In genomic region chr17:31535581-31535981, GRCh38 we compare ENCODE assay signal across 8 cellular contexts.
DNase-seq lines count a peak whose midpoint lies in the region; ATAC-seq and TF ChIP-seq lines count a peak whose summit lies in the region.

No MANE protein-coding gene starts in this region.

- H3K4me2 ChIP-seq in BLaER1 treated with 17β-estradiol and CSF1 and Interleukin-3, amounts not matched to agents 10 nM and 100 nM, result peak overlapping the region in 9 of 11 experiments; percentile 19 to 89 (median 81); a peak in 16 of 22 replicates

- TF ChIP-seq EP300 in tibial nerve (IDR thresholded peaks at IDR 0.05), result no peak

- TF ChIP-seq POLR2A in tibial nerve (IDR thresholded peaks at IDR 0.05) (no peak), testis (IDR thresholded peaks at IDR 0.05) (no peak)

- H3K9me3 ChIP-seq in BLaER1 treated with 17β-estradiol and CSF1 and Interleukin-3, amounts not matched to agents 10 nM and 100 nM (replicated peaks in 1 of 11), result no peaks in the 10 kb centered on the region
- no peaks in the 10 kb centered on the region for H3K9me3 ChIP-seq in tibial nerve
- H3K9me3 ChIP-seq in colonic mucosa, result no peaks in the 10 kb centered on the region
- H3K9me3 ChIP-seq in testis, result no peaks in the 10 kb centered on the region

- H3K4me3 ChIP-seq in BLaER1 treated with 17β-estradiol and CSF1 and Interleukin-3, amounts not matched to agents 10 nM and 100 nM, result no peak overlapping the region
- H3K4me3 ChIP-seq in tibial nerve, result no peak overlapping the region
- no peak overlapping the region for H3K4me3 ChIP-seq in colonic mucosa
- no peak overlapping the region for H3K4me3 ChIP-seq in testis

- no peak overlapping the region for H3K27ac ChIP-seq in BLaER1 treated with 17β-estradiol and CSF1 and Interleukin-3, amounts not matched to agents 10 nM and 100 nM
- no peak overlapping the region for H3K27ac ChIP-seq in tibial nerve
- H3K27ac ChIP-seq in colonic mucosa, result no peak overlapping the region
- H3K27ac ChIP-seq in testis, result no peak overlapping the region

- WGBS in tibial nerve, 2 donors, result 42 to 78% methylated on average over 2 of the region's 2 CpGs
- WGBS in testis, 2 donors, result 64 to 88% methylated on average over 1 to 2 of the region's 2 CpGs

- peaks cover 10 to 23% (median 21%) of the 10 kb centered on the region in 11 experiments; a peak in 16 of 22 replicates for H3K36me3 ChIP-seq in BLaER1 treated with 17β-estradiol and CSF1 and Interleukin-3, amounts not matched to agents 10 nM and 100 nM
- H3K36me3 ChIP-seq in tibial nerve, result peaks cover 0 to 10% (median 5%) of the 10 kb centered on the region in 3 donors
- peaks cover 7% of the 10 kb centered on the region for H3K36me3 ChIP-seq in colonic mucosa
- H3K36me3 ChIP-seq in testis (ENCODE audit: low read depth, missing control alignments), result no peaks in the 10 kb centered on the region

- H3K4me1 ChIP-seq in BLaER1 treated with 17β-estradiol and CSF1 and Interleukin-3, amounts not matched to agents 10 nM and 100 nM, result peaks cover 23 to 75% (median 66%) of the 10 kb centered on the region in 10 experiments
- H3K4me1 ChIP-seq in tibial nerve (peaks cover 0 to 24% (median 7%) of the 10 kb centered on the region in 4 donors), colonic mucosa (no peaks in the 10 kb centered on the region), testis (peaks cover 14% of the 10 kb centered on the region)

- H3K9ac ChIP-seq in BLaER1 treated with 17β-estradiol and CSF1 and Interleukin-3, amounts not matched to agents 10 nM and 100 nM, result no peak overlapping the region
- no peak overlapping the region for H3K9ac ChIP-seq in colonic mucosa (ENCODE audit: low read depth in 2 of 2, low read length in 2 of 2)

- DNase-seq in RPMI8226 (peak; percentile 61), hippocampal formation (lab: John Stamatoyannopoulos, UW) (no peak), tibial nerve (ENCODE audit: low spot score in 2 of 2) (no peak), colonic mucosa (no peak), testis (no peak)

- peaks cover 0 to 54% (median 12%) of the 10 kb centered on the region in 11 experiments; a peak in 10 of 22 replicates for H4K20me1 ChIP-seq in BLaER1 treated with 17β-estradiol and CSF1 and Interleukin-3, amounts not matched to agents 10 nM and 100 nM

- TF ChIP-seq CTCF in tibial nerve (IDR thresholded peaks at IDR 0.05) (no peak), colonic mucosa (IDR thresholded peaks at IDR 0.05) (no peak), testis (IDR thresholded peaks at IDR 0.05) (no peak)

- intact Hi-C loops in colonic mucosa (cut with DNase I), result no loop called here
- intact Hi-C loops in testis (cut with DNase I; ENCODE audit: low total_unique reads), result no loop called here

- no peaks in the 10 kb centered on the region for H3K27me3 ChIP-seq in BLaER1 treated with 17β-estradiol and CSF1 and Interleukin-3, amounts not matched to agents 10 nM and 100 nM
- no peaks in the 10 kb centered on the region for H3K27me3 ChIP-seq in tibial nerve
- H3K27me3 ChIP-seq in colonic mucosa, result no peaks in the 10 kb centered on the region
- H3K27me3 ChIP-seq in testis, result no peaks in the 10 kb centered on the region

- ATAC-seq in GM18907 (IDR thresholded peaks at IDR 0.05; ENCODE audit: unreplicated experiment), result peak; percentile 80
- peak; percentile 65 for ATAC-seq in HG02970 (IDR thresholded peaks at IDR 0.05; ENCODE audit: low FRiP score, unreplicated experiment)
